In the genomic region with DNA sequence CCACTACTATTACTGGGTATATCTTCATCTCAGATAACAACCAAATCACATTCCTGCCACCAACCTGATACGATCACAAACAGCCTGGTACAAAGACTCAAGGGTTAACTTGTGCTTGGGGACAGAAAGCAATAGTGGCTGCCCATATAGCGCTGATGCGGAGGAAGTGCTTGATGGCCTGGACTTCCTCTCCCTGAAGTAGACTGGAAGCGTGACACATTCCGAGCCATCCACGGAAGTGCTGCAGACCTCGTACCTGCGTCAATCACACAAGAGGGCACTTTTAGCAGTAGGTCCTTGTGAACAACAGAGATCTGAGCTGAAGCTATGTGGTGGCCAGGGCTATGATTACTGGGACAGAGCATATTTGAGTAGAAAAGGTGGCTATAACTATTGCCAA, we compare ENCODE assay signal across 21 cellular contexts.
"Had no signal": no experiment of that assay in that cellular context is flagged by ENCODE, and none has a peak within 500 bp of the region (broad histone marks: within the 10 kb centered on the region; RNA-seq: fewer than 3 reads in every experiment).

No MANE protein-coding gene starts in this region.

- H3K4me3 Mint-ChIP-seq: activated naive CD4-positive, alpha-beta T cell treated with anti-CD3 and anti-CD28 coated beads for 36 hours; activated naive CD8-positive, alpha-beta T cell treated with anti-CD3 and anti-CD28 coated beads for 36 hours; endodermal cell; nephron progenitor cell had no signal

- H3K9me3 ChIP-seq: adrenal gland, body of pancreas, esophagus squamous epithelium, neutrophil, tibial nerve had no signal

- H3K27me3 ChIP-seq: adrenal gland, body of pancreas, esophagus squamous epithelium, neutrophil, tibial nerve had no signal

- H3K4me3 ChIP-seq: adrenal gland, body of pancreas, esophagus squamous epithelium, tibial nerve had no signal

- H3K27ac ChIP-seq: body of pancreas, epithelial cell of prostate, neutrophil, tibial nerve, VCaP had no signal

- H3K4me1 ChIP-seq: body of pancreas had no signal

- ATAC-seq: body of pancreas had no signal

- H3K27ac Mint-ChIP-seq: activated naive CD4-positive, alpha-beta T cell treated with anti-CD3 and anti-CD28 coated beads for 36 hours; activated naive CD8-positive, alpha-beta T cell treated with anti-CD3 and anti-CD28 coated beads for 36 hours; endodermal cell; nephron progenitor cell had no signal

- H3K4me1 Mint-ChIP-seq: activated naive CD8-positive, alpha-beta T cell treated with anti-CD3 and anti-CD28 coated beads for 36 hours; endodermal cell; nephron progenitor cell had no signal

- H3K9me3 Mint-ChIP-seq: activated naive CD4-positive, alpha-beta T cell treated with anti-CD3 and anti-CD28 coated beads for 36 hours; activated naive CD8-positive, alpha-beta T cell treated with anti-CD3 and anti-CD28 coated beads for 36 hours; endodermal cell; nephron progenitor cell had no signal

- H3K27me3 Mint-ChIP-seq: activated naive CD8-positive, alpha-beta T cell treated with anti-CD3 and anti-CD28 coated beads for 36 hours had no signal

- DNase-seq: activated CD4-positive, alpha-beta T cell treated with anti-CD3 and anti-CD28 coated beads for 4 hours; activated CD4-positive, alpha-beta T cell treated with anti-CD3 and anti-CD28 coated beads, Interleukin-2, amount 50 U/mL, for 48 hours; activated CD8-positive, alpha-beta memory T cell treated with anti-CD3 and anti-CD28 coated beads for 24 hours; activated effector memory CD4-positive, alpha-beta T cell treated with anti-CD3 and anti-CD28 coated beads, Interleukin-2, amount 50 U/mL, for 16 hours; activated naive CD4-positive, alpha-beta T cell treated with anti-CD3 and anti-CD28 coated beads for 36 hours; activated naive CD8-positive, alpha-beta T cell treated with anti-CD3 and anti-CD28 coated beads for 36 hours; aorta; body of pancreas; cortex of kidney; endodermal cell; esophagus squamous epithelium; foreskin melanocyte; nephron progenitor cell; stimulated activated CD4-positive, alpha-beta T cell treated with anti-CD3 and anti-CD28 coated beads, Interleukin-15, amount 100 ng/mL, for 24 hours; stimulated activated CD4-positive, alpha-beta T cell treated with anti-CD3 and anti-CD28 coated beads, Interleukin-2, amount 100 ng/mL, for 24 hours; stimulated activated naive CD4-positive, alpha-beta T cell had no signal
